ENCODE assay signal across 8 cellular contexts in genomic region chr1:23958810-23959460, GRCh38. TPM values are rescaled to one million over a fixed set of nuclear protein-coding genes. Genes with fewer than 3 reads are reported as not detected.
DNase-seq lines count a peak whose midpoint lies in the region; ATAC-seq lines count a peak whose summit lies in the region.

No MANE protein-coding gene starts in this region.

- H3K36me3 Mint-ChIP-seq in IgD-negative memory B cell = peaks cover 2% of the 10 kb centered on the region
- H3K36me3 Mint-ChIP-seq in stimulated activated effector memory CD8-positive, alpha-beta T cell treated with anti-CD3 and anti-CD28 coated beads, Interleukin-12 subunit alpha, Interleukin-12 subunit beta, amount 100 ng/mL, for 72 hours = peaks cover 59% of the 10 kb centered on the region

- peaks cover 46 to 56% (median 46%) of the 10 kb centered on the region in 3 donors for H3K4me1 Mint-ChIP-seq in IgD-negative memory B cell
- peaks cover 32% of the 10 kb centered on the region for H3K4me1 Mint-ChIP-seq in stimulated activated effector memory CD8-positive, alpha-beta T cell treated with anti-CD3 and anti-CD28 coated beads, Interleukin-12 subunit alpha, Interleukin-12 subunit beta, amount 100 ng/mL, for 72 hours

- H3K27ac Mint-ChIP-seq in IgD-negative memory B cell = peak overlapping the region; percentile 86 to 100 (median 92)
- H3K27ac Mint-ChIP-seq in stimulated activated effector memory CD8-positive, alpha-beta T cell treated with anti-CD3 and anti-CD28 coated beads, Interleukin-12 subunit alpha, Interleukin-12 subunit beta, amount 100 ng/mL, for 72 hours = peak overlapping the region; percentile 100

- DNase-seq in DMS53 (lab: John Stamatoyannopoulos, UW) (peak; percentile 97), OCI-M1 (lab: John Stamatoyannopoulos, UW) (peak; percentile 98), activated T-cell treated with anti-CD3 and anti-CD28 coated beads for 48 hours (ENCODE audit: low read depth) (peak; percentile 85), myocyte (ENCODE audit: low read depth) (peak; percentile 92)
- peak; percentile 77 to 94 for DNase-seq in stimulated activated effector memory CD8-positive, alpha-beta T cell treated with anti-CD3 and anti-CD28 coated beads, Interleukin-12 subunit alpha, Interleukin-12 subunit beta, amount 100 ng/mL, for 72 hours (ENCODE audit: low spot score in 2 of 2)

- H3K27me3 Mint-ChIP-seq in IgD-negative memory B cell = no peaks in the 10 kb centered on the region

- no peaks in the 10 kb centered on the region for H3K9me3 Mint-ChIP-seq in IgD-negative memory B cell
- no peaks in the 10 kb centered on the region for H3K9me3 Mint-ChIP-seq in stimulated activated effector memory CD8-positive, alpha-beta T cell treated with anti-CD3 and anti-CD28 coated beads, Interleukin-12 subunit alpha, Interleukin-12 subunit beta, amount 100 ng/mL, for 72 hours

- peak overlapping the region; percentile 99 to 100 (median 100) for H3K4me3 Mint-ChIP-seq in IgD-negative memory B cell
- peak overlapping the region; percentile 100 for H3K4me3 Mint-ChIP-seq in stimulated activated effector memory CD8-positive, alpha-beta T cell treated with anti-CD3 and anti-CD28 coated beads, Interleukin-12 subunit alpha, Interleukin-12 subunit beta, amount 100 ng/mL, for 72 hours

- ATAC-seq in GM21576 (IDR thresholded peaks at IDR 0.05; ENCODE audit: unreplicated experiment) (peak; percentile 57), esophagus mucosa (peak; percentile 84)
- peak; percentile 90 for ATAC-seq in stimulated activated effector memory CD8-positive, alpha-beta T cell treated with anti-CD3 and anti-CD28 coated beads, Interleukin-12 subunit alpha, Interleukin-12 subunit beta, amount 100 ng/mL, for 72 hours

RNA-seq across cellular contexts. Expression of gene PNRC2, which starts 0.7 kb away (rescaled TPM):
- 143 TPM for polyA plus RNA-seq in IgD-negative memory B cell
- 47.8 TPM for total RNA-seq in esophagus mucosa
- 64.8 and 73.8 TPM in 2 replicates for total RNA-seq in myocyte
- 20.6 TPM for polyA plus RNA-seq in myocyte (2012)

RNA-seq across cellular contexts. Expression of gene SRSF10, which starts 21.2 kb away (rescaled TPM):
- polyA plus RNA-seq in IgD-negative memory B cell = 116 TPM
- total RNA-seq in esophagus mucosa = 48.5 TPM
- 90.9 and 99.3 TPM in 2 replicates for total RNA-seq in myocyte
- 57.7 TPM for polyA plus RNA-seq in myocyte (2012)

RNA-seq across cellular contexts. Expression of gene CNR2, which starts 45.8 kb away (rescaled TPM):
- polyA plus RNA-seq in IgD-negative memory B cell = 52.1 TPM
- total RNA-seq in esophagus mucosa = 0.12 TPM
- not detected in 2 replicates for total RNA-seq in myocyte
- not detected for polyA plus RNA-seq in myocyte (2012)

Comparison
In these comparisons a context has a peak if more than half of its experiments do, and no peak if none do; other contexts are left out.
1. Peak in every context shown above with its lines: DNase-seq and ATAC-seq.